ENCODE assay signal across 17 cellular contexts in the genomic region with DNA sequence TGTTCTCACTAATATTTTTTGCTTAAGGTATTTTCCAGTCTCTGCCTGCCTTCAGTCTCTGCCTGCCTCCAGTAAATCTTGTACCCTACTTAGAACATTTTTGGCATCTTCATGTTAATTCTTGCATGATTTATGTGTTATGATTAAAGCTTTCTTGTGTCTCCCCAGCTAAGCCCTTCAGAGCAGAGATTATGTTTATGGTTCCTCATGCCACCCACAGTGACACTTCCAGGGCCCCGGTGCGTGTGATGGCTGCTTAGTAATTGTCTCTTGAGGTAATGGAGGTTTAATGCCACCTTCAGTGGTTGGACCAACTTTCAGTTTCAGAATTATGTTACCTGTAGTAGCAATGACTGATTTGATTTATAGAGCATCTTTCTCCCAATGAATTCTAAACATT.
A peak's percentile ranks its signal among the peaks of the same experiment; 100 is the strongest.
DNase-seq lines count a peak whose midpoint lies in the region; ATAC-seq lines count a peak whose summit lies in the region.
"Had no signal": no experiment of that assay in that cellular context is flagged by ENCODE, and none has a peak within 500 bp of the region (broad histone marks: within the 10 kb centered on the region; RNA-seq: fewer than 3 reads in every experiment).

No MANE protein-coding gene starts in this region.

- no peak overlapping the region for H3K4me3 Mint-ChIP-seq in activated naive CD8-positive, alpha-beta T cell treated with anti-CD3 and anti-CD28 coated beads for 36 hours
- H3K4me3 Mint-ChIP-seq: nephron progenitor cell had no signal

- peak; percentile 78 to 81 for ATAC-seq in activated CD4-positive, CD25-positive, alpha-beta regulatory T cell treated with anti-CD3 and anti-CD28 coated beads, Interleukin-2, amount 50 U/mL, for 24 hours
- peak; percentile 51 for ATAC-seq in GM18858 (IDR thresholded peaks at IDR 0.05; ENCODE audit: unreplicated experiment)
- ATAC-seq in HG03457 (IDR thresholded peaks at IDR 0.05; ENCODE audit: unreplicated experiment) = peak; percentile 75
- ATAC-seq in GM18873 (IDR thresholded peaks at IDR 0.05; ENCODE audit: low FRiP score, unreplicated experiment) = no peak
- ATAC-seq: A549, left cardiac atrium, Panc1 had no signal

- no peak overlapping the region for H3K27ac Mint-ChIP-seq in activated naive CD8-positive, alpha-beta T cell treated with anti-CD3 and anti-CD28 coated beads for 36 hours
- H3K27ac Mint-ChIP-seq: nephron progenitor cell had no signal

- no peaks in the 10 kb centered on the region for H3K36me3 Mint-ChIP-seq in activated naive CD8-positive, alpha-beta T cell treated with anti-CD3 and anti-CD28 coated beads for 36 hours

- peaks cover 8% of the 10 kb centered on the region for H3K4me1 Mint-ChIP-seq in activated naive CD8-positive, alpha-beta T cell treated with anti-CD3 and anti-CD28 coated beads for 36 hours

- H3K27me3 Mint-ChIP-seq in activated naive CD8-positive, alpha-beta T cell treated with anti-CD3 and anti-CD28 coated beads for 36 hours = peaks cover 19% of the 10 kb centered on the region

- DNase-seq in activated CD4-positive, CD25-positive, alpha-beta regulatory T cell (lab: John Stamatoyannopoulos, UW) = no peak
- DNase-seq in activated naive CD8-positive, alpha-beta T cell treated with anti-CD3 and anti-CD28 coated beads for 36 hours = peak; percentile 24
- DNase-seq in DMS53 (lab: John Stamatoyannopoulos, UW) (no peak), OCI-M2 (lab: John Stamatoyannopoulos, UW; ENCODE audit: unreplicated experiment) (no peak)
- DNase-seq: activated gamma-delta T cell treated with Interleukin-2 at 50 U/mL for 16 hours, DMS 273 treated with DMSO at 0.1 percent for 48 hours, left cardiac atrium, NCI-H2029 treated with DMSO at 0.1 percent for 48 hours, NCI-H524 treated with DMSO at 0.1 percent for 48 hours, nephron progenitor cell, T-helper 9 cell had no signal

- H3K9me3 Mint-ChIP-seq in activated naive CD8-positive, alpha-beta T cell treated with anti-CD3 and anti-CD28 coated beads for 36 hours = no peaks in the 10 kb centered on the region
- H3K9me3 Mint-ChIP-seq: nephron progenitor cell had no signal
